ENCODE assay signal across 1 cellular context in genomic region chr17:76336756-76337412, GRCh38.
TF ChIP-seq lines count a peak whose summit lies in the region.

No MANE protein-coding gene starts in this region.

TF ChIP-seq in HepG2, 621 proteins besides CTCF, POLR2A, EP300 and RAD21:
- no peak for TF ChIP-seq ZNF556 (CRISPR knock-in tag; IDR thresholded peaks at IDR 0.05; ENCODE audit: borderline replicate concordance)
- TF ChIP-seq FOXA3 (CRISPR knock-in tag; IDR thresholded peaks at IDR 0.05): no peak
- no peak for TF ChIP-seq RBFOX2 (IDR thresholded peaks at IDR 0.05; ENCODE audit: low read depth, low read length)
- no peak for TF ChIP-seq BCLAF1 (IDR thresholded peaks at IDR 0.05)
- TF ChIP-seq RARG (CRISPR knock-in tag; IDR thresholded peaks at IDR 0.05; ENCODE audit: low read depth): no peak
- TF ChIP-seq ZNF446 (CRISPR knock-in tag; IDR thresholded peaks at IDR 0.05): no peak
- TF ChIP-seq ZNF7 (CRISPR knock-in tag; IDR thresholded peaks at IDR 0.05): no peak
- no peak for TF ChIP-seq HNF4A (CRISPR knock-in tag; IDR thresholded peaks at IDR 0.05)
- no peak for TF ChIP-seq RARA (CRISPR knock-in tag; IDR thresholded peaks at IDR 0.05)
- no peak for TF ChIP-seq CC2D1A (CRISPR knock-in tag; IDR thresholded peaks at IDR 0.05)
